Comparison of ENCODE assay signal across 10 cellular contexts in the genomic region with DNA sequence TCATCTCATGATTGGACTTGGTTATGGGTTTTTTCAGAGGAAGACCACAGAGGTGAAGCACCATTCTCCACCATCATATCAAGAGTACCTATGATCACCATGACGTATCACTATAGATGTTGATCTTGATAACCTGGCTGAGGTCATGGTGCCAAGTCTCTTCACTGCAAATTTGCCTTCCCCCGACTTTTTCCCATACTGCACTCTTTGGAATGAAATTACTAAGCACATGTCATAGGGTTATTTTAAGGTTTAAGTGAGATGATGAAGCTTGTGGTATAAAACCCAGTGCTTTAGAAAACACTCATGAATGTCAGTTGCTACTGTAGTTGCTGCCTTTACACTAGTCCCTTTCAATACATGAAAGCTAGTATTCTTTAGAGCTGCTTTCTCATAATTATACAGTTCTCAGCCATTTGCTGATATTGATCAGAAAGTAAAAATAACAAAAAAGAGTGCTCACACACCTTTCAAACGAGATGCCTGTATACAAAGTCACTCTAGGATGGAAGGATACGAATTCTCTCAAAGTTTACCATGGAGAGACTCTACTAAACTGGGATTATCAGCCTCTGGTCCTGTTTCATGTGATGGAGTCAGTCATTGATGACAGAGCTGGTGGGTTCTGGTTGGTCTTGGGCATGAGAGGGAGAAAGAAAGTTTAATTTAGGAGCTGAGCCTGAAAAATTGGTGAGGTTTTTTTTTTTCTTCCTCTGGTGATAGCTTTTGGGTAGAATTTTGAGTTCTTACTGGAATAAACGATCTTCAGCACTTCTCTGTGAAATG.
DNase-seq lines count a peak whose midpoint lies in the region; ATAC-seq and TF ChIP-seq lines count a peak whose summit lies in the region.
"Had no signal": no experiment of that assay in that cellular context is flagged by ENCODE, and none has a peak within 500 bp of the region (broad histone marks: within the 10 kb centered on the region; RNA-seq: fewer than 3 reads in every experiment).

No MANE protein-coding gene starts in this region.

- no peak overlapping the region for H3K27ac ChIP-seq in heart left ventricle
- H3K27ac ChIP-seq in ovary, result peak overlapping the region in 1 of 2 donors; percentile 25
- H3K27ac ChIP-seq: A549 had no signal

- WGBS in heart left ventricle, 4 donors, result 84 to 89% (median 88%) methylated on average over 5 of the region's 5 CpGs
- 72 to 78% (median 78%) methylated on average over 5 of the region's 5 CpGs for WGBS in ovary, 3 donors

- peak; percentile 45 for ATAC-seq in GM21717 (IDR thresholded peaks at IDR 0.05; ENCODE audit: unreplicated experiment)
- peak; percentile 71 for ATAC-seq in HG03378 (IDR thresholded peaks at IDR 0.05; ENCODE audit: unreplicated experiment)
- ATAC-seq in GM21576 (IDR thresholded peaks at IDR 0.05; ENCODE audit: unreplicated experiment), result no peak
- ATAC-seq in heart left ventricle, result no peak
- ATAC-seq: A549 had no signal

- H3K4me1 ChIP-seq in heart left ventricle, result peaks cover 0 to 53% (median 21%) of the 10 kb centered on the region in 12 donors
- peaks cover 9% of the 10 kb centered on the region for H3K4me1 ChIP-seq in ovary (ENCODE audit: insufficient read depth)

- H3K36me3 ChIP-seq in heart left ventricle (no peaks in the 10 kb centered on the region), ovary (no peaks in the 10 kb centered on the region)

- H3K27me3 Mint-ChIP-seq in activated CD4-positive, alpha-beta T cell treated with anti-CD3 and anti-CD28 coated beads, Interleukin-2, amount 10 ng/mL, durations not matched to agents 24 days and 14 days, result peaks cover 2% of the 10 kb centered on the region
- H3K27me3 Mint-ChIP-seq in nephron progenitor cell (ENCODE audit: low read depth, poor library complexity), result no peaks in the 10 kb centered on the region

- H3K27ac Mint-ChIP-seq in activated CD4-positive, alpha-beta T cell treated with anti-CD3 and anti-CD28 coated beads, Interleukin-2, amount 10 ng/mL, durations not matched to agents 24 days and 14 days, result peak overlapping the region; percentile 44
- H3K27ac Mint-ChIP-seq in nephron progenitor cell, result peak overlapping the region; percentile 99

- TF ChIP-seq EP300 in ovary (IDR thresholded peaks at IDR 0.05), result no peak

- H3K9me3 ChIP-seq in heart left ventricle, result no peaks in the 10 kb centered on the region
- no peaks in the 10 kb centered on the region for H3K9me3 ChIP-seq in ovary
- H3K9me3 ChIP-seq: A549 had no signal

- H3K4me1 Mint-ChIP-seq in activated CD4-positive, alpha-beta T cell treated with anti-CD3 and anti-CD28 coated beads, Interleukin-2, amount 10 ng/mL, durations not matched to agents 24 days and 14 days, result peaks cover 10% of the 10 kb centered on the region
- H3K4me1 Mint-ChIP-seq in nephron progenitor cell, result peaks cover 66% of the 10 kb centered on the region

- intact Hi-C loops in activated CD4-positive, alpha-beta T cell treated with anti-CD3 and anti-CD28 coated beads, Interleukin-2, amount 10 ng/mL, durations not matched to agents 24 days and 14 days (cut with micrococcal nuclease), result loop anchor here (1.0 to 10.0 kb wide), 6 partner anchors 34 to 1864 kb away; no protein-coding TSS in a partner anchor
- intact Hi-C loops in heart left ventricle (cut with DNase I), result no loop called here
- intact Hi-C loops in ovary (cut with DNase I), result no loop called here

- peaks cover 7% of the 10 kb centered on the region for H3K9me3 Mint-ChIP-seq in activated CD4-positive, alpha-beta T cell treated with anti-CD3 and anti-CD28 coated beads, Interleukin-2, amount 10 ng/mL, durations not matched to agents 24 days and 14 days
- H3K9me3 Mint-ChIP-seq in nephron progenitor cell, result no peaks in the 10 kb centered on the region

- H3K4me3 Mint-ChIP-seq in activated CD4-positive, alpha-beta T cell treated with anti-CD3 and anti-CD28 coated beads, Interleukin-2, amount 10 ng/mL, durations not matched to agents 24 days and 14 days, result no peak overlapping the region
- H3K4me3 Mint-ChIP-seq in nephron progenitor cell, result no peak overlapping the region

- no peak overlapping the region for H3K4me3 ChIP-seq in heart left ventricle
- H3K4me3 ChIP-seq in ovary, result no peak overlapping the region
- H3K4me3 ChIP-seq: A549 had no signal

- DNase-seq in activated CD4-positive, alpha-beta T cell treated with anti-CD3 and anti-CD28 coated beads, Interleukin-2, amount 10 ng/mL, durations not matched to agents 24 days and 14 days, result no peak
- DNase-seq in activated CD4-positive, alpha-beta T cell treated with anti-CD3 and anti-CD28 coated beads, Interleukin-2, amount 50 U/mL, for 4 hours, result no peak
- DNase-seq in nephron progenitor cell (no peak), heart left ventricle (no peak), ovary (no peak)
- DNase-seq: amniotic stem cell had no signal

- H3K27me3 ChIP-seq in heart left ventricle (no peaks in the 10 kb centered on the region), ovary (no peaks in the 10 kb centered on the region)

- TF ChIP-seq CTCF in nephron progenitor cell (IDR thresholded peaks at IDR 0.05) (no peak), heart left ventricle (IDR thresholded peaks at IDR 0.05) (no peak), ovary (IDR thresholded peaks at IDR 0.05) (no peak)

- no peak for TF ChIP-seq POLR2A in heart left ventricle (IDR thresholded peaks at IDR 0.05)
- no peak for TF ChIP-seq POLR2A in ovary (IDR thresholded peaks at IDR 0.05)

- no peaks in the 10 kb centered on the region for H3K36me3 Mint-ChIP-seq in activated CD4-positive, alpha-beta T cell treated with anti-CD3 and anti-CD28 coated beads, Interleukin-2, amount 10 ng/mL, durations not matched to agents 24 days and 14 days (ENCODE audit: low read depth)
- H3K36me3 Mint-ChIP-seq in nephron progenitor cell (ENCODE audit: low read depth), result peaks cover 78% of the 10 kb centered on the region

Comparison
In these comparisons a context has a peak if more than half of its experiments do, and no peak if none do; other contexts are left out.
1. ATAC-seq: peak in GM21717 (single experiment) and HG03378 (single experiment); none in GM21576 (single experiment) and heart left ventricle (0 of 4).